ENCODE assay signal across 24 cellular contexts in the genomic region with DNA sequence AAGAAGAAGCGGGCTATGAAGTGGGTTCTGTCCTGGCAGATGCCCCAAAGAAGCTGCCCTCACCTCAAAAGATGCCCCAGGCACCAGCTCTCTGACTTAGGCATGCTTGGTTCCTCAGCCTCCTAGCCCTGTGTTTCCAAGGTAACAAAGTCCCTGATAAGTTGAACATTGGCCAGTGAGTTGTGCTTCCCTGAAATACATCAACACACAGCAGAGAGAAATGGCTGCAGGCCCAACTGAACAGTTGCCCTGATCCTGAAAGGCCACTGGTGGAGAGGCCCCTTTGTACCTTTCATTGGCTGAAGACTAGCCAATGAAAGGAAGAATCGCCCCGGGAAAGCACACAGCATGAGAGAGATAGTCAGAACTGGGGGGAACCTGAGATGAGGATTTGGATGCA.
"Had no signal": no experiment of that assay in that cellular context is flagged by ENCODE, and none has a peak within 500 bp of the region (broad histone marks: within the 10 kb centered on the region; RNA-seq: fewer than 3 reads in every experiment).

No MANE protein-coding gene starts in this region.

- H3K4me1 Mint-ChIP-seq: memory B cell; natural killer cell; stimulated activated effector memory CD8-positive, alpha-beta T cell treated with anti-CD3 and anti-CD28 coated beads, Interleukin-12 subunit alpha, Interleukin-12 subunit beta, amount 100 ng/mL, for 72 hours had no signal

- H3K27me3 Mint-ChIP-seq: progenitor cell of endocrine pancreas had no signal

- H3K9me3 ChIP-seq: gastroesophageal sphincter, heart left ventricle, neutrophil, pancreas, right atrium auricular region, stomach, thyroid gland had no signal

- H3K36me3 ChIP-seq: gastroesophageal sphincter, heart left ventricle, neutrophil, pancreas, right atrium auricular region, stomach, thyroid gland had no signal

- FAIRE-seq: kidney, pancreas had no signal

- H3K4me2 ChIP-seq: hepatocyte had no signal

- H3K9me3 Mint-ChIP-seq: memory B cell; natural killer cell; stimulated activated effector memory CD8-positive, alpha-beta T cell treated with anti-CD3 and anti-CD28 coated beads, Interleukin-12 subunit alpha, Interleukin-12 subunit beta, amount 100 ng/mL, for 72 hours had no signal

- H3K4me1 ChIP-seq: foreskin keratinocyte, pancreas had no signal

- DNase-seq: cortex of kidney; effector CD4-positive, alpha-beta T cell; foreskin keratinocyte; heart left ventricle; kidney; natural killer cell; pancreas; stimulated activated CD4-positive, alpha-beta T cell treated with anti-CD3 and anti-CD28 coated beads, Interleukin-2, amount 100 ng/mL, for 24 hours; stimulated activated CD4-positive, alpha-beta T cell treated with anti-CD3 and anti-CD28 coated beads, Interleukin-4, amount 100 ng/mL, for 24 hours; stimulated activated naive CD4-positive, alpha-beta T cell treated with Interleukin-2 at 50 U/mL for 16 hours; stomach; thyroid gland; trophoblast cell had no signal

- H3K27ac ChIP-seq: dorsolateral prefrontal cortex, foreskin keratinocyte, gastroesophageal sphincter, heart left ventricle, hepatocyte, neutrophil, pancreas, right atrium auricular region, stomach, thyroid gland had no signal

- H3K27ac Mint-ChIP-seq: memory B cell; natural killer cell; progenitor cell of endocrine pancreas; stimulated activated effector memory CD8-positive, alpha-beta T cell treated with anti-CD3 and anti-CD28 coated beads, Interleukin-12 subunit alpha, Interleukin-12 subunit beta, amount 100 ng/mL, for 72 hours had no signal

- H3K27me3 ChIP-seq: dorsolateral prefrontal cortex, gastroesophageal sphincter, heart left ventricle, hepatocyte, neutrophil, pancreas, right atrium auricular region, stomach, thyroid gland had no signal

- H3K4me3 Mint-ChIP-seq: memory B cell; natural killer cell; stimulated activated effector memory CD8-positive, alpha-beta T cell treated with anti-CD3 and anti-CD28 coated beads, Interleukin-12 subunit alpha, Interleukin-12 subunit beta, amount 100 ng/mL, for 72 hours had no signal

- ATAC-seq: foreskin keratinocyte; gastroesophageal sphincter; heart left ventricle; left lobe of liver; natural killer cell; pancreas; sciatic nerve; stimulated activated effector memory CD8-positive, alpha-beta T cell treated with anti-CD3 and anti-CD28 coated beads, Interleukin-12 subunit alpha, Interleukin-12 subunit beta, amount 100 ng/mL, for 72 hours had no signal

- H3K4me3 ChIP-seq: dorsolateral prefrontal cortex, gastroesophageal sphincter, heart left ventricle, hepatocyte, lung, pancreas, right atrium auricular region, stomach, thyroid gland had no signal

- H2AFZ ChIP-seq: hepatocyte had no signal

- H3K79me2 ChIP-seq: hepatocyte had no signal

- H3K36me3 Mint-ChIP-seq: memory B cell; natural killer cell; stimulated activated effector memory CD8-positive, alpha-beta T cell treated with anti-CD3 and anti-CD28 coated beads, Interleukin-12 subunit alpha, Interleukin-12 subunit beta, amount 100 ng/mL, for 72 hours had no signal
